In genomic region chr16:16196099-16196498, GRCh38 we compare ENCODE assay signal across 40 cellular contexts. TPM values are rescaled to one million over a fixed set of nuclear protein-coding genes. Genes with fewer than 3 reads are reported as not detected.
DNase-seq lines count a peak whose midpoint lies in the region; ATAC-seq, FAIRE-seq and TF ChIP-seq lines count a peak whose summit lies in the region.
"Had no signal": no experiment of that assay in that cellular context is flagged by ENCODE, and none has a peak within 500 bp of the region (broad histone marks: within the 10 kb centered on the region; RNA-seq: fewer than 3 reads in every experiment).

No MANE protein-coding gene starts in this region.

- H3K27me3 Mint-ChIP-seq in effector memory CD8-positive, alpha-beta T cell = peaks cover 28 to 53% of the 10 kb centered on the region in 2 donors

- ATAC-seq in HepG2 = no peak
- no peak for ATAC-seq in right lobe of liver
- peak; percentile 22 to 73 for ATAC-seq in gastrocnemius medialis
- no peak for ATAC-seq in GM21526 (IDR thresholded peaks at IDR 0.05; ENCODE audit: low FRiP score, unreplicated experiment)
- ATAC-seq in effector memory CD8-positive, alpha-beta T cell (replicated peaks) = no peak
- ATAC-seq: A549; CD8-positive, alpha-beta T cell had no signal

- POLR2A ChIA-PET in HepG2 (lab: Yijun Ruan, JAX) = no interaction called here

- H3K4me3 Mint-ChIP-seq in effector memory CD8-positive, alpha-beta T cell = no peak overlapping the region
- H3K4me3 Mint-ChIP-seq: B cell; CD14-positive monocyte; CD4-positive, alpha-beta memory T cell; CD4-positive, alpha-beta T cell; CD4-positive, CD25-positive, alpha-beta regulatory T cell; CD8-positive, alpha-beta memory T cell; CD8-positive, alpha-beta T cell had no signal

- H3K4me1 ChIP-seq in HepG2 (ENCODE audit: insufficient read depth, low read length) (no peaks in the 10 kb centered on the region), right lobe of liver (no peaks in the 10 kb centered on the region), Karpas-422 (ENCODE audit: low read length) (0 out of 2 replicates have a peak, but pooled peaks cover under 1% of the 10 kb centered on the region), gastrocnemius medialis (peaks cover 12 to 17% of the 10 kb centered on the region in 2 donors), skeletal muscle tissue (ENCODE audit: control insufficient read depth in 3 of 3, insufficient read depth in 3 of 3, low read length in 3 of 3) (peaks cover 3 to 20% (median 18%) of the 10 kb centered on the region in 3 donors)
- H3K4me1 ChIP-seq: BE2C, Caco-2 had no signal

- intact Hi-C loops in HepG2 (cut with micrococcal nuclease; ENCODE audit: unreplicated experiment) (no loop called here), right lobe of liver (cut with DNase I) (no loop called here), gastrocnemius medialis (cut with DNase I; ENCODE audit: low total_unique reads) (no loop called here)

- H3K27me3 ChIP-seq in HepG2 (ENCODE audit: control insufficient read depth in 1 of 2, insufficient read depth in 2 of 2, low read length in 2 of 2) (no peaks in the 10 kb centered on the region), right lobe of liver (no peaks in the 10 kb centered on the region), Karpas-422 (ENCODE audit: low read length) (no peaks in the 10 kb centered on the region), gastrocnemius medialis (no peaks in the 10 kb centered on the region), skeletal muscle tissue (ENCODE audit: control insufficient read depth in 3 of 3, insufficient read depth in 3 of 3, low read length in 3 of 3) (no peaks in the 10 kb centered on the region)
- H3K27me3 ChIP-seq: BE2C; BLaER1; BLaER1 treated with 17β-estradiol and CSF1 and Interleukin-3, amounts not matched to agents 10 nM and 100 nM had no signal

- CTCF ChIA-PET in HepG2 (lab: Yijun Ruan, JAX; ENCODE audit: low intra/inter-chr PET ratio, low total read pairs) = no interaction called here

- H4K20me1 ChIP-seq in HepG2 (ENCODE audit: insufficient read depth, low read length) = peaks cover 3% of the 10 kb centered on the region; the same call in 1 of the 2 replicates
- H4K20me1 ChIP-seq in Karpas-422 (ENCODE audit: insufficient read depth, low read depth, low read length) = no peaks in the 10 kb centered on the region
- H4K20me1 ChIP-seq: BLaER1; BLaER1 treated with 17β-estradiol and CSF1 and Interleukin-3, amounts not matched to agents 10 nM and 100 nM had no signal

- TF ChIP-seq EP300 in HepG2 (IDR thresholded peaks at IDR 0.05; ENCODE audit: low read depth in 2 of 2, low read length in 2 of 2) (no peak), HepG2 (CRISPR knock-in tag; IDR thresholded peaks at IDR 0.05; ENCODE audit: borderline replicate concordance) (no peak)

- H3K9me2 ChIP-seq in Karpas-422 (replicated peaks; ENCODE audit: insufficient read depth, low read length) = no peaks in the 10 kb centered on the region

- TF ChIP-seq POLR2A in HepG2 (IDR thresholded peaks at IDR 0.05; ENCODE audit: insufficient read depth in 1 of 2, low read depth in 2 of 2, low read length in 2 of 2) = no peak
- no peak for TF ChIP-seq POLR2A in right lobe of liver (IDR thresholded peaks at IDR 0.05)
- no peak for TF ChIP-seq POLR2A in gastrocnemius medialis (IDR thresholded peaks at IDR 0.05)

- no peaks in the 10 kb centered on the region for H3K9me3 Mint-ChIP-seq in effector memory CD8-positive, alpha-beta T cell
- H3K9me3 Mint-ChIP-seq: CD14-positive monocyte; CD4-positive, alpha-beta memory T cell; CD4-positive, alpha-beta T cell; CD8-positive, alpha-beta memory T cell; CD8-positive, alpha-beta T cell had no signal

- H2AFZ ChIP-seq in HepG2 (ENCODE audit: low read length) = no peak overlapping the region
- no peak overlapping the region for H2AFZ ChIP-seq in Karpas-422 (ENCODE audit: low read length)

- TF ChIP-seq CTCF in HepG2 (CRISPR knock-in tag; IDR thresholded peaks at IDR 0.05) = no peak
- TF ChIP-seq CTCF in right lobe of liver (IDR thresholded peaks at IDR 0.05) = no peak
- no peak for TF ChIP-seq CTCF in gastrocnemius medialis (IDR thresholded peaks at IDR 0.05 in 4 of 5, conservative IDR thresholded peaks at IDR 0.05 in 1 of 5)

- peaks cover 0 to 6% of the 10 kb centered on the region in 2 donors for H3K4me1 Mint-ChIP-seq in effector memory CD8-positive, alpha-beta T cell (ENCODE audit: low read depth in 2 of 2)
- H3K4me1 Mint-ChIP-seq: CD8-positive, alpha-beta memory T cell had no signal

- FAIRE-seq in HepG2 (lab: Jason Lieb, UNC) = no peak
- no peak for FAIRE-seq in RCC 7860 (lab: Jason Lieb, UNC)
- FAIRE-seq: A204.1, A549, D721Med had no signal

- in situ Hi-C loops in HepG2 (cut with HindIII; ENCODE audit: extremely low pct_ligation_motif_present, low pct_unique_long_range_greater_than_20kb) (no loop called here), gastrocnemius medialis (cut with MboI; ENCODE audit: low sequenced_read_pairs in 4 of 4) (no loop called here)

- H3K4me2 ChIP-seq in HepG2 (ENCODE audit: low read depth, low read length) (no peak overlapping the region), Karpas-422 (ENCODE audit: low read depth, low read length, poor library complexity, severe bottlenecking) (no peak overlapping the region)
- H3K4me2 ChIP-seq: A549, BLaER1 had no signal

- no TSS peak for BruUV-seq in HepG2 (replicated peaks; lab: Mats Ljungman, UMichigan)

- no peak for DNase-seq in HepG2 (ENCODE audit: low spot score)
- DNase-seq in right lobe of liver = no peak
- peak; percentile 29 for DNase-seq in Karpas-422
- no peak for DNase-seq in gastrocnemius medialis
- no peak for DNase-seq in RCC 7860 (ENCODE audit: low spot score)
- no peak for DNase-seq in effector memory CD8-positive, alpha-beta T cell
- DNase-seq: 8988T; ACHN; AML-193; BE2C; C1 segment of cervical spinal cord; Caco-2; Calu3; CD4-positive, alpha-beta memory T cell; CD4-positive, alpha-beta T cell; CD4-positive, CD25-positive, alpha-beta regulatory T cell; CD8-positive, alpha-beta memory T cell; CD8-positive, alpha-beta T cell; COR-L47; DMS 273 treated with DMSO at 0.1 percent for 48 hours; DMS153; DMS53; DMS79; DMS79 treated with DMSO at 0.1 percent for 48 hours; DND-41; EL had no signal

- no peaks in the 10 kb centered on the region for H3K9me3 ChIP-seq in HepG2 (ENCODE audit: low read length)
- no peaks in the 10 kb centered on the region for H3K9me3 ChIP-seq in right lobe of liver
- no peaks in the 10 kb centered on the region for H3K9me3 ChIP-seq in Karpas-422 (ENCODE audit: low read length)
- no peaks in the 10 kb centered on the region for H3K9me3 ChIP-seq in gastrocnemius medialis
- H3K9me3 ChIP-seq in skeletal muscle tissue (ENCODE audit: control insufficient read depth in 3 of 3, low read length in 3 of 3) = no peaks in the 10 kb centered on the region
- H3K9me3 ChIP-seq: A549; BE2C; BLaER1; BLaER1 treated with 17β-estradiol and CSF1 and Interleukin-3, amounts not matched to agents 10 nM and 100 nM; Caco-2 had no signal

- WGBS in HepG2 (ENCODE audit: low lambda C conversion rate) = 95% methylated on average over 3 of the region's 3 CpGs
- WGBS in right lobe of liver (ENCODE audit: insufficient coverage, low coverage, low lambda C conversion rate, missing lambda C conversion rate) = 79% methylated on average over 3 of the region's 3 CpGs

- no peak for TF ChIP-seq RAD21 in HepG2 (CRISPR knock-in tag; IDR thresholded peaks at IDR 0.05)

- H3K9ac ChIP-seq in HepG2 (ENCODE audit: insufficient read depth, low read depth, low read length) (no peak overlapping the region), Karpas-422 (ENCODE audit: low read length) (no peak overlapping the region), skeletal muscle tissue (ENCODE audit: low read depth in 1 of 3, low read length in 3 of 3) (peak overlapping the region in 2 of 3 donors; percentile 25 to 38)
- H3K9ac ChIP-seq: BLaER1 had no signal

- H3K36me3 ChIP-seq in HepG2 (replicated peaks in 1 of 2; ENCODE audit: control insufficient read depth in 1 of 2, insufficient read depth in 2 of 2, low read length in 2 of 2) (peaks cover 32 to 69% of the 10 kb centered on the region in 2 experiments), right lobe of liver (peaks cover 0 to 52% (median 26%) of the 10 kb centered on the region in 4 donors), Karpas-422 (ENCODE audit: insufficient read depth, low read length) (no peaks in the 10 kb centered on the region), gastrocnemius medialis (no peaks in the 10 kb centered on the region), skeletal muscle tissue (ENCODE audit: control insufficient read depth in 3 of 3, insufficient read depth in 3 of 3, low read length in 3 of 3) (peaks cover 0 to 4% (median 0%) of the 10 kb centered on the region in 3 donors)
- H3K36me3 ChIP-seq: BE2C; BLaER1; BLaER1 treated with 17β-estradiol and CSF1 and Interleukin-3, amounts not matched to agents 10 nM and 100 nM had no signal

- H3K79me2 ChIP-seq in HepG2 (ENCODE audit: insufficient read depth, low read length) (no peaks in the 10 kb centered on the region), Karpas-422 (ENCODE audit: low read length) (no peaks in the 10 kb centered on the region)

- H3K27ac ChIP-seq in HepG2 (ENCODE audit: extremely low read length, insufficient read depth, low read length) = no peak overlapping the region
- no peak overlapping the region for H3K27ac ChIP-seq in right lobe of liver
- H3K27ac ChIP-seq in Karpas-422 (ENCODE audit: low read length) = no peak overlapping the region
- peak overlapping the region; percentile 35 to 82 (median 52) for H3K27ac ChIP-seq in gastrocnemius medialis
- no peak overlapping the region for H3K27ac ChIP-seq in skeletal muscle tissue (ENCODE audit: low read depth, low read length)
- H3K27ac ChIP-seq: 22Rv1, A549, C4-2B had no signal

- H3K4me3 ChIP-seq in HepG2 (replicated peaks in 1 of 3; ENCODE audit: insufficient read depth in 1 of 3, low read depth in 2 of 3, low read length in 3 of 3) = no peak overlapping the region
- no peak overlapping the region for H3K4me3 ChIP-seq in right lobe of liver
- H3K4me3 ChIP-seq in Karpas-422 (ENCODE audit: low read length) = no peak overlapping the region
- H3K4me3 ChIP-seq in gastrocnemius medialis = no peak overlapping the region
- no peak overlapping the region for H3K4me3 ChIP-seq in skeletal muscle tissue (ENCODE audit: low read length in 3 of 3)
- H3K4me3 ChIP-seq: A549; BLaER1; BLaER1 treated with 17β-estradiol and CSF1 and Interleukin-3, amounts not matched to agents 10 nM and 100 nM had no signal

- peaks cover 3% of the 10 kb centered on the region for H3K36me3 Mint-ChIP-seq in effector memory CD8-positive, alpha-beta T cell (ENCODE audit: insufficient read depth)
- H3K36me3 Mint-ChIP-seq: CD4-positive, alpha-beta memory T cell; CD4-positive, CD25-positive, alpha-beta regulatory T cell; CD8-positive, alpha-beta memory T cell; CD8-positive, alpha-beta T cell had no signal

- H3K27ac Mint-ChIP-seq in effector memory CD8-positive, alpha-beta T cell = no peak overlapping the region
- H3K27ac Mint-ChIP-seq: B cell; CD14-positive monocyte; CD4-positive, alpha-beta memory T cell; CD4-positive, alpha-beta T cell; CD4-positive, CD25-positive, alpha-beta regulatory T cell; CD8-positive, alpha-beta memory T cell; CD8-positive, alpha-beta T cell had no signal

RNA-seq across cellular contexts. Expression of gene ABCC6, which starts 27.2 kb away (rescaled TPM):
- total RNA-seq in HepG2 (2016; rRNA removed; fragmentation: Illumina TruSeq; extraction: Trizol) = 69.0 and 105 TPM in 2 replicates
- total RNA-seq in HepG2 (2016; cell fraction: cytosol; rRNA removed; fragmentation: Illumina TruSeq; extraction: Trizol; ENCODE audit: low read depth) = 46.6 and 50.0 TPM in 2 replicates
- total RNA-seq in HepG2 (2016; cell fraction: insoluble cytoplasmic fraction; rRNA removed; fragmentation: Illumina TruSeq; extraction: Trizol) = 66.2 and 111 TPM in 2 replicates
- 72.4 and 74.0 TPM in 2 replicates for total RNA-seq in HepG2 (2016; cell fraction: membrane; rRNA removed; fragmentation: Illumina TruSeq; extraction: Trizol)
- 130 and 145 TPM in 2 replicates for total RNA-seq in HepG2 (2016; cell fraction: nucleus; rRNA removed; fragmentation: Illumina TruSeq; extraction: Trizol)
- 82.4 and 93.6 TPM in 2 replicates for polyA plus RNA-seq in HepG2 (2011; rRNA removed)
- polyA plus RNA-seq in HepG2 (2011; cell fraction: cytosol; rRNA removed) = 54.2 and 60.1 TPM in 2 replicates
- polyA plus RNA-seq in HepG2 (2011; cell fraction: nucleus; rRNA removed) = 278 and 296 TPM in 2 replicates
- polyA plus RNA-seq in HepG2 (2012) = 40.5 and 55.8 TPM in 2 replicates
- 42.5 and 47.9 TPM in 2 replicates for polyA plus RNA-seq in HepG2 (2016; cell fraction: cytosol; fragmentation: Illumina TruSeq; extraction: Trizol; ENCODE audit: low read depth)
- 81.9 and 89.8 TPM in 2 replicates for polyA plus RNA-seq in HepG2 (2016; cell fraction: insoluble cytoplasmic fraction; fragmentation: Illumina TruSeq; extraction: Trizol; ENCODE audit: low read depth)
- 76.1 and 80.8 TPM in 2 replicates for polyA plus RNA-seq in HepG2 (2016; cell fraction: membrane; fragmentation: Illumina TruSeq; extraction: Trizol; ENCODE audit: low read depth)
- polyA plus RNA-seq in HepG2 (2016; cell fraction: nucleus; fragmentation: Illumina TruSeq; extraction: Trizol; ENCODE audit: insufficient read depth, low read depth) = 234 and 237 TPM in 2 replicates
- polyA minus RNA-seq in HepG2 (2011; rRNA and poly(A)+ RNA removed; ENCODE audit: low replicate concordance) = 3.8 and 144 TPM in 2 replicates
- 22.9 and 30.3 TPM in 2 replicates for polyA minus RNA-seq in HepG2 (2011; cell fraction: cytosol; rRNA and poly(A)+ RNA removed)
- 184 and 244 TPM in 2 replicates for polyA minus RNA-seq in HepG2 (2011; cell fraction: nucleus; rRNA and poly(A)+ RNA removed)
- 100 to 1,000 TPM in 3 of 6 experiments, 10 to 100 TPM in 3; 54.9 to 115 (median 97.1) TPM for total RNA-seq in right lobe of liver
- not detected in 2 replicates for total RNA-seq in Karpas-422 (2014; rRNA removed; shearing (Covaris generic); ENCODE audit: low replicate concordance)
- total RNA-seq in gastrocnemius medialis = 1 to 10 TPM in 2 of 4 donors, under 1 TPM in 2; 0.23 to 4.8 (median 0.73) TPM
- total RNA-seq in skeletal muscle tissue = 1.6 TPM
- total RNA-seq: A172; A673; B cell; CD4-positive, alpha-beta memory T cell; CD4-positive, alpha-beta T cell; CD4-positive, CD25-positive, alpha-beta regulatory T cell; CD8-positive, alpha-beta memory T cell; CD8-positive, alpha-beta T cell; Daoy had no signal

RNA-seq across cellular contexts. Expression of gene NOMO3, which starts 36.2 kb away (rescaled TPM):
- 17.2 and 44.0 TPM in 2 replicates for total RNA-seq in HepG2 (2016; rRNA removed; fragmentation: Illumina TruSeq; extraction: Trizol)
- 31.5 and 33.0 TPM in 2 replicates for total RNA-seq in HepG2 (2016; cell fraction: cytosol; rRNA removed; fragmentation: Illumina TruSeq; extraction: Trizol; ENCODE audit: low read depth)
- total RNA-seq in HepG2 (2016; cell fraction: insoluble cytoplasmic fraction; rRNA removed; fragmentation: Illumina TruSeq; extraction: Trizol) = 14.3 and 47.7 TPM in 2 replicates
- total RNA-seq in HepG2 (2016; cell fraction: membrane; rRNA removed; fragmentation: Illumina TruSeq; extraction: Trizol) = 25.3 and 26.3 TPM in 2 replicates
- 79.2 and 109 TPM in 2 replicates for total RNA-seq in HepG2 (2016; cell fraction: nucleus; rRNA removed; fragmentation: Illumina TruSeq; extraction: Trizol)
- 80.8 and 85.8 TPM in 2 replicates for polyA plus RNA-seq in HepG2 (2011; rRNA removed)
- 22.4 and 52.5 TPM in 2 replicates for polyA plus RNA-seq in HepG2 (2011; cell fraction: cytosol; rRNA removed)
- polyA plus RNA-seq in HepG2 (2011; cell fraction: nucleus; rRNA removed) = 206 and 219 TPM in 2 replicates
- 98.9 and 131 TPM in 2 replicates for polyA plus RNA-seq in HepG2 (2012)
- polyA plus RNA-seq in HepG2 (2016; cell fraction: cytosol; fragmentation: Illumina TruSeq; extraction: Trizol; ENCODE audit: low read depth) = 2.0 and 3.3 TPM in 2 replicates
- polyA plus RNA-seq in HepG2 (2016; cell fraction: insoluble cytoplasmic fraction; fragmentation: Illumina TruSeq; extraction: Trizol; ENCODE audit: low read depth) = 7.8 and 8.3 TPM in 2 replicates
- polyA plus RNA-seq in HepG2 (2016; cell fraction: membrane; fragmentation: Illumina TruSeq; extraction: Trizol; ENCODE audit: low read depth) = 3.5 and 4.3 TPM in 2 replicates
- polyA plus RNA-seq in HepG2 (2016; cell fraction: nucleus; fragmentation: Illumina TruSeq; extraction: Trizol; ENCODE audit: insufficient read depth, low read depth) = 123 and 146 TPM in 2 replicates
- 124 and 446 TPM in 2 replicates for polyA minus RNA-seq in HepG2 (2011; rRNA and poly(A)+ RNA removed; ENCODE audit: low replicate concordance)
- 66.0 and 80.2 TPM in 2 replicates for polyA minus RNA-seq in HepG2 (2011; cell fraction: cytosol; rRNA and poly(A)+ RNA removed)
- 170 and 246 TPM in 2 replicates for polyA minus RNA-seq in HepG2 (2011; cell fraction: nucleus; rRNA and poly(A)+ RNA removed)
- total RNA-seq in right lobe of liver = 10 to 100 TPM; 23.5 to 50.4 (median 31.5) TPM
- total RNA-seq in Karpas-422 (2014; rRNA removed; shearing (Covaris generic); ENCODE audit: low replicate concordance) = 23.7 and 26.1 TPM in 2 replicates
- 10 to 100 TPM; 11.0 to 87.1 (median 30.5) TPM for total RNA-seq in gastrocnemius medialis
- 40.2 TPM for total RNA-seq in skeletal muscle tissue

Comparison
In these comparisons a context has a peak if more than half of its experiments do, and no peak if none do; other contexts are left out.
1. ATAC-seq: peak in gastrocnemius medialis (2 of 2); none in HepG2 (single experiment), right lobe of liver (0 of 4), GM21526 (single experiment) and effector memory CD8-positive, alpha-beta T cell (single experiment).
2. H3K27ac ChIP-seq: peak in gastrocnemius medialis (4 of 4); none in HepG2 (single experiment), right lobe of liver (0 of 3), Karpas-422 (single experiment) and skeletal muscle tissue (single experiment).
3. H3K9ac ChIP-seq: peak in skeletal muscle tissue (2 of 3); none in HepG2 (single experiment) and Karpas-422 (single experiment).
4. RNA of gene ABCC6, which starts 27.2 kb away (total RNA-seq): 54.9 to 115 TPM in right lobe of liver and 46.6 to 145 TPM in HepG2; 1.6 TPM in skeletal muscle tissue (single experiment), 0.23 to 4.8 TPM in gastrocnemius medialis and not detected in Karpas-422; every median in the first group is over 4 times any median in the second.